In genomic region chr1:3746389-3746783, GRCh38 we compare ENCODE assay signal across 8 cellular contexts. TPM values are rescaled to one million over a fixed set of nuclear protein-coding genes. Genes with fewer than 3 reads are reported as not detected.
DNase-seq lines count a peak whose midpoint lies in the region; ATAC-seq and TF ChIP-seq lines count a peak whose summit lies in the region.

No MANE protein-coding gene starts in this region.

- H3K36me3 ChIP-seq in upper lobe of left lung = peaks cover 0 to 18% (median 13%) of the 10 kb centered on the region in 4 donors

- no peaks in the 10 kb centered on the region for H3K27me3 Mint-ChIP-seq in activated CD8-positive, alpha-beta memory T cell treated with anti-CD3 and anti-CD28 coated beads, Interleukin-2, amount 10 ng/mL, durations not matched to agents 7 days and 5 days

- no peaks in the 10 kb centered on the region for H3K9me3 ChIP-seq in upper lobe of left lung

- H3K27me3 ChIP-seq in upper lobe of left lung = no peaks in the 10 kb centered on the region

- peak overlapping the region; percentile 2 for H3K27ac Mint-ChIP-seq in activated CD8-positive, alpha-beta memory T cell treated with anti-CD3 and anti-CD28 coated beads, Interleukin-2, amount 10 ng/mL, durations not matched to agents 7 days and 5 days

- no peak for DNase-seq in activated CD8-positive, alpha-beta memory T cell treated with anti-CD3 and anti-CD28 coated beads, Interleukin-2, amount 10 ng/mL, durations not matched to agents 7 days and 5 days
- DNase-seq in activated CD8-positive, alpha-beta memory T cell treated with anti-CD3 and anti-CD28 coated beads for 24 hours = no peak
- peak; percentile 26 for DNase-seq in astrocyte of the hippocampus (ENCODE audit: low read depth, low spot score)
- DNase-seq in left lobe of liver (ENCODE audit: low spot score) = no peak
- peak in 1 of 2 donors; percentile 64 for DNase-seq in upper lobe of left lung
- no peak for DNase-seq in SHP77 treated with DMSO at 0.1 percent for 48 hours (lab: John Stamatoyannopoulos, UW)
- no peak for DNase-seq in A172 (ENCODE audit: low spot score)

- peak overlapping the region in 3 of 4 donors; percentile 68 to 82 (median 78) for H3K27ac ChIP-seq in upper lobe of left lung

- no peaks in the 10 kb centered on the region for H3K9me3 Mint-ChIP-seq in activated CD8-positive, alpha-beta memory T cell treated with anti-CD3 and anti-CD28 coated beads, Interleukin-2, amount 10 ng/mL, durations not matched to agents 7 days and 5 days (ENCODE audit: low read depth)

- 35 to 46% methylated on average over 9 to 22 of the region's 30 CpGs for WGBS in upper lobe of left lung, 2 donors

- CTCF ChIA-PET in activated CD8-positive, alpha-beta memory T cell treated with anti-CD3 and anti-CD28 coated beads, Interleukin-2, amount 10 ng/mL, durations not matched to agents 7 days and 5 days (lab: Charles Lee) = no interaction called here

- H3K4me1 ChIP-seq in upper lobe of left lung = peaks cover 11 to 34% (median 20%) of the 10 kb centered on the region in 4 donors

- peak overlapping the region; percentile 69 for H3K4me3 Mint-ChIP-seq in activated CD8-positive, alpha-beta memory T cell treated with anti-CD3 and anti-CD28 coated beads, Interleukin-2, amount 10 ng/mL, durations not matched to agents 7 days and 5 days

- no peaks in the 10 kb centered on the region for H3K36me3 Mint-ChIP-seq in activated CD8-positive, alpha-beta memory T cell treated with anti-CD3 and anti-CD28 coated beads, Interleukin-2, amount 10 ng/mL, durations not matched to agents 7 days and 5 days

- no peak for TF ChIP-seq CTCF in upper lobe of left lung (IDR thresholded peaks at IDR 0.05)

- TF ChIP-seq EP300 in upper lobe of left lung (IDR thresholded peaks at IDR 0.05) = no peak

- no peak for TF ChIP-seq POLR2A in upper lobe of left lung (IDR thresholded peaks at IDR 0.05)

- H3K4me1 Mint-ChIP-seq in activated CD8-positive, alpha-beta memory T cell treated with anti-CD3 and anti-CD28 coated beads, Interleukin-2, amount 10 ng/mL, durations not matched to agents 7 days and 5 days = peaks cover 32% of the 10 kb centered on the region

- ATAC-seq in activated CD8-positive, alpha-beta memory T cell treated with anti-CD3 and anti-CD28 coated beads, Interleukin-2, amount 10 ng/mL, durations not matched to agents 7 days and 5 days = no peak
- peak; percentile 12 for ATAC-seq in left lobe of liver
- ATAC-seq in upper lobe of left lung (ENCODE audit: low FRiP score in 2 of 2) = no peak
- no peak for ATAC-seq in HG02571 (IDR thresholded peaks at IDR 0.05; ENCODE audit: unreplicated experiment)

- peak overlapping the region; percentile 63 to 90 (median 75) for H3K4me3 ChIP-seq in upper lobe of left lung

RNA-seq across cellular contexts. Expression of gene CCDC27, which starts 5.9 kb away (rescaled TPM):
- total RNA-seq in activated CD8-positive, alpha-beta memory T cell treated with anti-CD3 and anti-CD28 coated beads, Interleukin-2, amount 10 ng/mL, durations not matched to agents 7 days and 5 days = not detected
- total RNA-seq in left lobe of liver (not detected), upper lobe of left lung (not detected)
- not detected in 2 replicates for total RNA-seq in A172 (2014; rRNA removed; shearing (Covaris generic))

RNA-seq across cellular contexts. Expression of gene SMIM1, which starts 26.2 kb away (rescaled TPM):
- not detected for total RNA-seq in activated CD8-positive, alpha-beta memory T cell treated with anti-CD3 and anti-CD28 coated beads, Interleukin-2, amount 10 ng/mL, durations not matched to agents 7 days and 5 days
- total RNA-seq in left lobe of liver (4.9 TPM), upper lobe of left lung (10 to 100 TPM in 4 of 6 donors, 1 to 10 TPM in 2; 2.8 to 20.8 (median 13.5) TPM)
- not detected in 2 replicates for total RNA-seq in A172 (2014; rRNA removed; shearing (Covaris generic))

RNA-seq across cellular contexts. Expression of gene LRRC47, which starts 49.9 kb away (rescaled TPM):
- 10 to 100 TPM; 31.8 to 42.6 TPM for total RNA-seq in activated CD8-positive, alpha-beta memory T cell treated with anti-CD3 and anti-CD28 coated beads, Interleukin-2, amount 10 ng/mL, durations not matched to agents 7 days and 5 days
- 27.5 TPM for total RNA-seq in left lobe of liver
- 10 to 100 TPM; 30.3 to 63.9 (median 39.3) TPM for total RNA-seq in upper lobe of left lung
- total RNA-seq in A172 (2014; rRNA removed; shearing (Covaris generic)) = 26.4 and 29.8 TPM in 2 replicates
